Comparison of ENCODE assay signal across 8 cellular contexts in the genomic region with DNA sequence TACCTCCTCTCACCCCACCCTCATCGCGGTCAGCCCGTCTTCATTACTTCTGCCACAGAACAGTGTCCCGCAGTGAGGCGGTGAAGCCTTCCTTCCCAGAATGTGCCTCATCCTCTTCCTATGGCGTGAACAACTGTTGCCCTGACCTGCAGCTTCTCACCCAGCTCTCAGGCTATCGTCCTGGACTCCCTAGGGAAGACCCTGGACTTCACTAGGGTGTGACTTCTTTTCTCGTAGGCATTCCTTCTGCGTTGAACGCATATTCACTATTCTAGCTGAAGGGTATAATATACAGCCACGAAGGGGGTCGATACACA. TPM values are rescaled to one million over a fixed set of nuclear protein-coding genes. Genes with fewer than 3 reads are reported as not detected.
DNase-seq lines count a peak whose midpoint lies in the region; ATAC-seq, FAIRE-seq and TF ChIP-seq lines count a peak whose summit lies in the region.

No MANE protein-coding gene starts in this region.

- H3K27me3 ChIP-seq in keratinocyte (ENCODE audit: control insufficient read depth, extremely low read depth, insufficient read depth, low read length): no peaks in the 10 kb centered on the region

- H3K4me3 Mint-ChIP-seq in T-helper 1 cell treated with Interleukin-12 subunit alpha and Interleukin-12 subunit beta and Interleukin-4 antibody, amounts not matched to agents 30 μg/mL and 1 μg/mL, for 36 hours: peak overlapping the region; percentile 99
- H3K4me3 Mint-ChIP-seq in activated naive CD8-positive, alpha-beta T cell treated with anti-CD3 and anti-CD28 coated beads, Interleukin-2, amount 10 ng/mL, durations not matched to agents 7 days and 5 days: peak overlapping the region; percentile 96

- H3K9me1 ChIP-seq in keratinocyte (ENCODE audit: control insufficient read depth, extremely low read depth, insufficient read depth, low read length): no peaks in the 10 kb centered on the region

- peak overlapping the region; percentile 61 to 73 (median 72) for H3K4me3 ChIP-seq in keratinocyte (ENCODE audit: control insufficient read depth in 2 of 3, extremely low read depth in 1 of 3, insufficient read depth in 2 of 3, low read depth in 1 of 3, low read length in 3 of 3)

- H3K27me3 Mint-ChIP-seq in T-helper 1 cell treated with Interleukin-12 subunit alpha and Interleukin-12 subunit beta and Interleukin-4 antibody, amounts not matched to agents 30 μg/mL and 1 μg/mL, for 36 hours (ENCODE audit: low read depth): no peaks in the 10 kb centered on the region
- H3K27me3 Mint-ChIP-seq in activated naive CD8-positive, alpha-beta T cell treated with anti-CD3 and anti-CD28 coated beads, Interleukin-2, amount 10 ng/mL, durations not matched to agents 7 days and 5 days: no peaks in the 10 kb centered on the region

- H3K9me3 Mint-ChIP-seq in T-helper 1 cell treated with Interleukin-12 subunit alpha and Interleukin-12 subunit beta and Interleukin-4 antibody, amounts not matched to agents 30 μg/mL and 1 μg/mL, for 36 hours: no peaks in the 10 kb centered on the region
- no peaks in the 10 kb centered on the region for H3K9me3 Mint-ChIP-seq in activated naive CD8-positive, alpha-beta T cell treated with anti-CD3 and anti-CD28 coated beads, Interleukin-2, amount 10 ng/mL, durations not matched to agents 7 days and 5 days

- H3K27ac Mint-ChIP-seq in T-helper 1 cell treated with Interleukin-12 subunit alpha and Interleukin-12 subunit beta and Interleukin-4 antibody, amounts not matched to agents 30 μg/mL and 1 μg/mL, for 36 hours: peak overlapping the region; percentile 97
- peak overlapping the region; percentile 92 for H3K27ac Mint-ChIP-seq in activated naive CD8-positive, alpha-beta T cell treated with anti-CD3 and anti-CD28 coated beads, Interleukin-2, amount 10 ng/mL, durations not matched to agents 7 days and 5 days

- H2AFZ ChIP-seq in keratinocyte (ENCODE audit: control insufficient read depth, low read length): peak overlapping the region; percentile 9

- H3K4me1 ChIP-seq in keratinocyte (ENCODE audit: control insufficient read depth, extremely low read depth, insufficient read depth, low read length): peaks cover 16% of the 10 kb centered on the region

- peak overlapping the region; percentile 80 for H3K4me2 ChIP-seq in keratinocyte (ENCODE audit: control insufficient read depth, extremely low read depth, insufficient read depth, low read depth, low read length)

- no peaks in the 10 kb centered on the region for H3K9me3 ChIP-seq in keratinocyte (ENCODE audit: control insufficient read depth, low read depth, low read length)

- no peaks in the 10 kb centered on the region for H4K20me1 ChIP-seq in keratinocyte (ENCODE audit: control insufficient read depth, extremely low read depth, insufficient read depth, low read length)

- FAIRE-seq in keratinocyte (lab: Jason Lieb, UNC): no peak

- H3K9ac ChIP-seq in keratinocyte (ENCODE audit: control insufficient read depth, extremely low read depth, insufficient read depth, low read length): peak overlapping the region; percentile 84

- peaks cover 49% of the 10 kb centered on the region for H3K79me2 ChIP-seq in keratinocyte (ENCODE audit: control insufficient read depth, insufficient read depth, low read length)

- H3K27ac ChIP-seq in keratinocyte (ENCODE audit: control insufficient read depth, insufficient read depth, low read length) (peak overlapping the region; percentile 45), substantia nigra (ENCODE audit: low read depth, low read length, poor library complexity, severe bottlenecking) (peak overlapping the region; percentile 94)

- H3K4me1 Mint-ChIP-seq in T-helper 1 cell treated with Interleukin-12 subunit alpha and Interleukin-12 subunit beta and Interleukin-4 antibody, amounts not matched to agents 30 μg/mL and 1 μg/mL, for 36 hours (ENCODE audit: low read depth): peaks cover 31% of the 10 kb centered on the region
- H3K4me1 Mint-ChIP-seq in activated naive CD8-positive, alpha-beta T cell treated with anti-CD3 and anti-CD28 coated beads, Interleukin-2, amount 10 ng/mL, durations not matched to agents 7 days and 5 days: peaks cover 42% of the 10 kb centered on the region

- POLR2A ChIA-PET in activated naive CD8-positive, alpha-beta T cell treated with anti-CD3 and anti-CD28 coated beads, Interleukin-2, amount 10 ng/mL, durations not matched to agents 7 days and 5 days (lab: Charles Lee): interaction anchor here (0.8 to 2.8 kb wide), 12 partner anchors 12 to 305 kb away, joined by 3 to 29 read pairs (median 4); a partner anchor contains a TSS

- H3K36me3 ChIP-seq in keratinocyte (ENCODE audit: control insufficient read depth in 2 of 2, extremely low read depth in 1 of 2, insufficient read depth in 2 of 2, low read length in 2 of 2): peaks cover 11 to 14% of the 10 kb centered on the region in 2 experiments

- peaks cover 14% of the 10 kb centered on the region for H3K36me3 Mint-ChIP-seq in T-helper 1 cell treated with Interleukin-12 subunit alpha and Interleukin-12 subunit beta and Interleukin-4 antibody, amounts not matched to agents 30 μg/mL and 1 μg/mL, for 36 hours (ENCODE audit: low read depth)
- peaks cover 25% of the 10 kb centered on the region for H3K36me3 Mint-ChIP-seq in activated naive CD8-positive, alpha-beta T cell treated with anti-CD3 and anti-CD28 coated beads, Interleukin-2, amount 10 ng/mL, durations not matched to agents 7 days and 5 days

- TF ChIP-seq CTCF in keratinocyte (optimal IDR thresholded peaks at IDR 0.05 in 1 of 3, IDR thresholded peaks at IDR 0.05 in 1 of 3, conservative IDR thresholded peaks at IDR 0.05 in 1 of 3; ENCODE audit: extremely low read depth in 1 of 3, insufficient read depth in 2 of 3, low read length in 3 of 3): no peak

- dilution Hi-C loops in keratinocyte (cut with MboI; ENCODE audit: extremely low pct_ligation_motif_present, low sequenced_read_pairs): no loop called here

- no peak for ATAC-seq in activated naive CD8-positive, alpha-beta T cell treated with anti-CD3 and anti-CD28 coated beads, Interleukin-2, amount 10 ng/mL, durations not matched to agents 7 days and 5 days (ENCODE audit: low read depth)
- ATAC-seq in GM21737 (IDR thresholded peaks at IDR 0.05; ENCODE audit: unreplicated experiment) (no peak), GM19328 (IDR thresholded peaks at IDR 0.05; ENCODE audit: unreplicated experiment) (no peak)

- DNase-seq in T-helper 1 cell (no peak), keratinocyte (ENCODE audit: low read depth, low spot score) (no peak), substantia nigra (lab: John Stamatoyannopoulos, UW) (no peak)
- no peak for DNase-seq in activated naive CD8-positive, alpha-beta T cell treated with anti-CD3 and anti-CD28 coated beads, Interleukin-2, amount 10 ng/mL, durations not matched to agents 7 days and 5 days
- no peak for DNase-seq in stimulated activated CD4-positive, alpha-beta T cell treated with anti-CD3 and anti-CD28 coated beads, Interleukin-1b, Interleukin-23, amount 100 ng/mL, for 48 hours

RNA-seq across cellular contexts. Expression of a gene that starts 1.0 kb away (rescaled TPM):
- 10 to 100 TPM; 18.3 to 18.6 TPM for total RNA-seq in activated naive CD8-positive, alpha-beta T cell treated with anti-CD3 and anti-CD28 coated beads, Interleukin-2, amount 10 ng/mL, durations not matched to agents 7 days and 5 days
- 1.1 to 2.1 TPM (median 1.7 TPM) in 3 replicates for polyA plus RNA-seq in keratinocyte
- polyA plus RNA-seq in keratinocyte (2011; ENCODE audit: low read depth): 1.00 TPM
- 0.68 and 2.3 TPM in 2 replicates for polyA plus RNA-seq in keratinocyte (2011; cell fraction: cytosol; rRNA removed)
- polyA plus RNA-seq in keratinocyte (2011; cell fraction: nucleus; rRNA removed): 3.3 and 6.6 TPM in 2 replicates
- 2.8 and 5.3 TPM in 2 replicates for polyA plus RNA-seq in keratinocyte (2012; ENCODE audit: low replicate concordance)
- 0.29 to 3.3 TPM (median 0.49 TPM) in 3 replicates for polyA minus RNA-seq in keratinocyte
- polyA minus RNA-seq in keratinocyte (2011; cell fraction: cytosol; rRNA and poly(A)+ RNA removed): 7.1 TPM
- polyA minus RNA-seq in keratinocyte (2011; cell fraction: nucleus; rRNA and poly(A)+ RNA removed): 3.7 and 4.0 TPM in 2 replicates

RNA-seq across cellular contexts. Expression of a gene that starts 6.3 kb away (rescaled TPM):
- 10 to 100 TPM; 25.2 to 26.6 TPM for total RNA-seq in activated naive CD8-positive, alpha-beta T cell treated with anti-CD3 and anti-CD28 coated beads, Interleukin-2, amount 10 ng/mL, durations not matched to agents 7 days and 5 days
- 2.6 to 6.9 TPM (median 3.1 TPM) in 3 replicates for polyA plus RNA-seq in keratinocyte
- polyA plus RNA-seq in keratinocyte (2011; ENCODE audit: low read depth): 5.6 TPM
- 3.3 and 9.9 TPM in 2 replicates for polyA plus RNA-seq in keratinocyte (2011; cell fraction: cytosol; rRNA removed)
- polyA plus RNA-seq in keratinocyte (2011; cell fraction: nucleus; rRNA removed): 2.5 and 4.0 TPM in 2 replicates
- polyA plus RNA-seq in keratinocyte (2012; ENCODE audit: low replicate concordance): 7.2 and 13.5 TPM in 2 replicates
- 0.99 to 2.3 TPM (median 1.9 TPM) in 3 replicates for polyA minus RNA-seq in keratinocyte
- 17.3 TPM for polyA minus RNA-seq in keratinocyte (2011; cell fraction: cytosol; rRNA and poly(A)+ RNA removed)
- polyA minus RNA-seq in keratinocyte (2011; cell fraction: nucleus; rRNA and poly(A)+ RNA removed): 1.2 and 3.0 TPM in 2 replicates

RNA-seq across cellular contexts. Expression of a gene that starts 7.1 kb away (rescaled TPM):
- total RNA-seq in activated naive CD8-positive, alpha-beta T cell treated with anti-CD3 and anti-CD28 coated beads, Interleukin-2, amount 10 ng/mL, durations not matched to agents 7 days and 5 days: 10 to 100 TPM; 16.0 to 18.4 TPM
- 2.7 to 3.3 TPM (median 2.7 TPM) in 3 replicates for polyA plus RNA-seq in keratinocyte
- 0.75 TPM for polyA plus RNA-seq in keratinocyte (2011; ENCODE audit: low read depth)
- 2.3 and 2.9 TPM in 2 replicates for polyA plus RNA-seq in keratinocyte (2011; cell fraction: cytosol; rRNA removed)
- polyA plus RNA-seq in keratinocyte (2011; cell fraction: nucleus; rRNA removed): 5.5 and 6.2 TPM in 2 replicates
- polyA plus RNA-seq in keratinocyte (2012; ENCODE audit: low replicate concordance): 3.0 and 6.3 TPM in 2 replicates
- 1.0 to 4.2 TPM (median 3.2 TPM) in 3 replicates for polyA minus RNA-seq in keratinocyte
- 7.3 TPM for polyA minus RNA-seq in keratinocyte (2011; cell fraction: cytosol; rRNA and poly(A)+ RNA removed)
- 2.4 and 4.1 TPM in 2 replicates for polyA minus RNA-seq in keratinocyte (2011; cell fraction: nucleus; rRNA and poly(A)+ RNA removed)

RNA-seq across cellular contexts. Expression of a gene that starts 17.9 kb away (rescaled TPM):
- total RNA-seq in activated naive CD8-positive, alpha-beta T cell treated with anti-CD3 and anti-CD28 coated beads, Interleukin-2, amount 10 ng/mL, durations not matched to agents 7 days and 5 days: 1 to 10 TPM; 6.3 to 7.6 TPM
- 1.9 to 2.3 TPM (median 2.1 TPM) in 3 replicates for polyA plus RNA-seq in keratinocyte
- polyA plus RNA-seq in keratinocyte (2011; ENCODE audit: low read depth): 1.5 TPM
- 1.0 and 2.0 TPM in 2 replicates for polyA plus RNA-seq in keratinocyte (2011; cell fraction: cytosol; rRNA removed)
- polyA plus RNA-seq in keratinocyte (2011; cell fraction: nucleus; rRNA removed): 3.1 and 3.5 TPM in 2 replicates
- 2.0 and 4.2 TPM in 2 replicates for polyA plus RNA-seq in keratinocyte (2012; ENCODE audit: low replicate concordance)
- polyA minus RNA-seq in keratinocyte: 1.6 to 3.7 TPM (median 2.5 TPM) in 3 replicates
- polyA minus RNA-seq in keratinocyte (2011; cell fraction: cytosol; rRNA and poly(A)+ RNA removed): 1.9 TPM
- 1.1 and 1.6 TPM in 2 replicates for polyA minus RNA-seq in keratinocyte (2011; cell fraction: nucleus; rRNA and poly(A)+ RNA removed)

RNA-seq across cellular contexts. Expression of a gene that starts 25.8 kb away (rescaled TPM):
- total RNA-seq in activated naive CD8-positive, alpha-beta T cell treated with anti-CD3 and anti-CD28 coated beads, Interleukin-2, amount 10 ng/mL, durations not matched to agents 7 days and 5 days: 10 to 100 TPM; 10.1 to 10.4 TPM
- 1.5 to 4.3 TPM (median 2.4 TPM) in 3 replicates for polyA plus RNA-seq in keratinocyte
- 1.2 TPM for polyA plus RNA-seq in keratinocyte (2011; ENCODE audit: low read depth)
- polyA plus RNA-seq in keratinocyte (2011; cell fraction: cytosol; rRNA removed): 2.2 and 5.3 TPM in 2 replicates
- polyA plus RNA-seq in keratinocyte (2011; cell fraction: nucleus; rRNA removed): 10.5 and 20.5 TPM in 2 replicates
- 5.7 and 8.6 TPM in 2 replicates for polyA plus RNA-seq in keratinocyte (2012; ENCODE audit: low replicate concordance)
- polyA minus RNA-seq in keratinocyte: 1.8 to 27.2 TPM (median 3.9 TPM) in 3 replicates
- polyA minus RNA-seq in keratinocyte (2011; cell fraction: cytosol; rRNA and poly(A)+ RNA removed): 15.5 TPM
- 5.2 and 9.3 TPM in 2 replicates for polyA minus RNA-seq in keratinocyte (2011; cell fraction: nucleus; rRNA and poly(A)+ RNA removed)
